22 cellular contexts compared by ENCODE assay signal in genomic region chr2:46009315-46009714, GRCh38.
"Had no signal": no experiment of that assay in that cellular context is flagged by ENCODE, and none has a peak within 500 bp of the region (broad histone marks: within the 10 kb centered on the region; RNA-seq: fewer than 3 reads in every experiment).

No MANE protein-coding gene starts in this region.

- H3K9me3 ChIP-seq: esophagus squamous epithelium, heart right ventricle, psoas muscle, right lobe of liver, stomach, thoracic aorta had no signal

- DNase-seq: dermis blood vessel endothelial cell; esophagus squamous epithelium; heart right ventricle; hypothalamus; kidney glomerular epithelial cell; mesendoderm; naive thymus-derived CD4-positive, alpha-beta T cell; nephron progenitor cell; psoas muscle; retina; right lobe of liver; stimulated activated CD4-positive, alpha-beta T cell treated with anti-CD3 and anti-CD28 coated beads, Interleukin-2, amount 100 ng/mL, for 24 hours; stimulated activated naive CD4-positive, alpha-beta T cell; stomach; substantia nigra; trophoblast cell had no signal

- H3K4me3 ChIP-seq: esophagus squamous epithelium, heart right ventricle, psoas muscle, right lobe of liver, stomach, thoracic aorta had no signal

- H3K79me2 ChIP-seq: parathyroid adenoma had no signal

- ATAC-seq: foreskin keratinocyte; heart right ventricle; naive thymus-derived CD4-positive, alpha-beta T cell; psoas muscle; right lobe of liver had no signal

- H3K27ac ChIP-seq: esophagus squamous epithelium, heart right ventricle, parathyroid adenoma, psoas muscle, right lobe of liver, stomach, thoracic aorta had no signal

- H2AFZ ChIP-seq: parathyroid adenoma had no signal

- H3K27me3 ChIP-seq: esophagus squamous epithelium, foreskin keratinocyte, heart right ventricle, right lobe of liver, stomach had no signal

- FAIRE-seq: colon, islet of Langerhans, urothelium cell line had no signal

- H3K9ac ChIP-seq: parathyroid adenoma had no signal

- H3K36me3 ChIP-seq: thoracic aorta had no signal

- H3K4me1 ChIP-seq: psoas muscle had no signal
